8 cellular contexts compared by ENCODE assay signal in the genomic region with DNA sequence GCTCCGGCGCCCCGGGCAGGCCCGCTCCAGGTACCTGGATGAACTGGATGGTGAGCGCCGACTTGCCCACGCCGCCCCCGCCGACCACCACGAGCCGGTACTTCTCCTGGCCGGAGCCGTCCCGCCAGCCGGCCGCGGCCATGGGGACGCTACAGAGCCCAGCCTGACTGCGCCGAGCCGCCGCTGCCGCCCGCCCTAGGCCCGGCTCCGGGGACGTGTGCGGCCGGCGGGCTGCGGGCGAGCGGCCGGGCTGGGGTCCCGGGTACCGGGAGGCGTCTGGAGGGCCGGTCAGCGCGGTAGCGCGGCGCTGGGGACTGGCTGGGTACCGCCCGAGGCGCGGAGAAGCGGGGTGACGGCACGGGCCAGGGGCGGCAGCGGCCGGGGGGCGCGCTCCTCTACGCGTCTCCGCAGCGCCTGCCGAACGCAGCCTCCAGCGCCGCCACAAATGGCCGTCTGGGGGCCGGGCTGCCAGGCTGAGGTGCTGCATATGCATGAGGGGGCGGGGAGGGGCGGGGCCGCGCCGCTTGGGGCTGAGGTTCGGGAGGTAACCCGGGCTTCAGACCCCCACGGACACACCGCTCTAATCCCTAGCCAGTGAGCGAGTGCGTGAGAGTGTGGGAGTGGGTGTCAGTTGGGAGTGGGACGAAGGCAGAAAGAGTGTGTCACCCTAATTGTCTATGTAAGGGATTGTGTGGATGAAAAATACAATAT. TPM values are rescaled to one million over a fixed set of nuclear protein-coding genes. Genes with fewer than 3 reads are reported as not detected.
DNase-seq lines count a peak whose midpoint lies in the region; ATAC-seq and TF ChIP-seq lines count a peak whose summit lies in the region.

A gene (minus strand): TSS at position 455 of the 711 bp plus-strand sequence. CDS start 313 bp downstream, at position 142.

- H3K27ac Mint-ChIP-seq in activated CD8-positive, alpha-beta memory T cell treated with anti-CD3 and anti-CD28 coated beads, Interleukin-2, amount 10 ng/mL, durations not matched to agents 7 days and 5 days: peak within 1 kb of the TSS; percentile 86

- H3K4me1 Mint-ChIP-seq in activated CD8-positive, alpha-beta memory T cell treated with anti-CD3 and anti-CD28 coated beads, Interleukin-2, amount 10 ng/mL, durations not matched to agents 7 days and 5 days: peaks cover 50% of the 10 kb centered on the region

- H3K9me3 Mint-ChIP-seq in activated CD8-positive, alpha-beta memory T cell treated with anti-CD3 and anti-CD28 coated beads, Interleukin-2, amount 10 ng/mL, durations not matched to agents 7 days and 5 days (ENCODE audit: low read depth): no peaks in the 10 kb centered on the region

- peaks cover 17% of the 10 kb centered on the region for H3K4me1 ChIP-seq in mononuclear cell (ENCODE audit: insufficient read depth, low read length)

- H3K27me3 ChIP-seq in mononuclear cell (ENCODE audit: insufficient read depth, low read length): peaks cover 29% of the 10 kb centered on the region

- no peaks in the 10 kb centered on the region for H3K9me3 ChIP-seq in mononuclear cell (ENCODE audit: low read depth, low read length)

- CTCF ChIA-PET in AG04449 (lab: Yijun Ruan, JAX): interaction anchor here (1.0 to 2.1 kb wide), 6 partner anchors 14 to 96 kb away, joined by 3 to 11 read pairs (median 4); no protein-coding TSS in a partner anchor
- CTCF ChIA-PET in activated CD8-positive, alpha-beta memory T cell treated with anti-CD3 and anti-CD28 coated beads, Interleukin-2, amount 10 ng/mL, durations not matched to agents 7 days and 5 days (lab: Charles Lee): interaction anchor here (1.0 to 1.5 kb wide), 5 partner anchors 16 to 37 kb away, joined by 3 to 4 read pairs (median 3); no protein-coding TSS in a partner anchor

- DNase-seq in AG04449 (ENCODE audit: low read depth, low spot score) (no peak), NCI-H748 treated with DMSO at 0.1 percent for 48 hours (lab: John Stamatoyannopoulos, UW) (peak; percentile 27)
- DNase-seq in activated CD8-positive, alpha-beta memory T cell treated with anti-CD3 and anti-CD28 coated beads, Interleukin-2, amount 10 ng/mL, durations not matched to agents 7 days and 5 days: peak; percentile 87
- peak; percentile 71 to 75 for DNase-seq in stimulated activated CD8-positive, alpha-beta memory T cell treated with anti-CD3 and anti-CD28 coated beads, Interleukin-2, amount 100 ng/mL, for 48 hours (ENCODE audit: low read depth in 2 of 2)

- POLR2A ChIA-PET in AG04449 (lab: Yijun Ruan, JAX): interaction anchor here (0.8 to 1.1 kb wide), 5 partner anchors 12 to 96 kb away, joined by 3 to 10 read pairs (median 3); no protein-coding TSS in a partner anchor

- peaks cover 22% of the 10 kb centered on the region for H3K36me3 Mint-ChIP-seq in activated CD8-positive, alpha-beta memory T cell treated with anti-CD3 and anti-CD28 coated beads, Interleukin-2, amount 10 ng/mL, durations not matched to agents 7 days and 5 days

- in situ Hi-C loops in endometrial microvascular endothelial cells (cut with HindIII; ENCODE audit: inconsistent ontology term, low pct_unique_long_range_greater_than_20kb, low sequenced_read_pairs): no loop called here

- peaks cover 7% of the 10 kb centered on the region for H3K27me3 Mint-ChIP-seq in activated CD8-positive, alpha-beta memory T cell treated with anti-CD3 and anti-CD28 coated beads, Interleukin-2, amount 10 ng/mL, durations not matched to agents 7 days and 5 days

- H3K4me3 ChIP-seq in AG04449 (ENCODE audit: low read depth, low read length) (peak within 1 kb of the TSS; percentile 76), mononuclear cell (ENCODE audit: low read length) (peak within 1 kb of the TSS; percentile 64)

- ATAC-seq in HG03064 (IDR thresholded peaks at IDR 0.05; ENCODE audit: low read depth, unreplicated experiment): peak; percentile 78
- ATAC-seq in activated CD8-positive, alpha-beta memory T cell treated with anti-CD3 and anti-CD28 coated beads, Interleukin-2, amount 10 ng/mL, durations not matched to agents 7 days and 5 days: peak; percentile 94

- peak within 1 kb of the TSS; percentile 94 for H3K4me3 Mint-ChIP-seq in activated CD8-positive, alpha-beta memory T cell treated with anti-CD3 and anti-CD28 coated beads, Interleukin-2, amount 10 ng/mL, durations not matched to agents 7 days and 5 days

- no peak for TF ChIP-seq CTCF in AG04449 (IDR thresholded peaks at IDR 0.05; ENCODE audit: insufficient read depth, low read length, missing control alignments)

- peak; percentile 86 for TF ChIP-seq POLR2A in GM18526 (IDR thresholded peaks at IDR 0.05; ENCODE audit: extremely low read depth, insufficient read length)

RNA-seq across cellular contexts. Expression of the gene that starts here (rescaled TPM):
- total RNA-seq in activated CD8-positive, alpha-beta memory T cell treated with anti-CD3 and anti-CD28 coated beads, Interleukin-2, amount 10 ng/mL, durations not matched to agents 7 days and 5 days: 10 to 100 TPM; 74.8 to 76.1 TPM
- total RNA-seq in endometrial microvascular endothelial cells (ENCODE audit: inconsistent ontology term): 92.5 TPM
- total RNA-seq in mononuclear cell: 28.7 TPM
